ENCODE assay signal across 10 cellular contexts in the genomic region with DNA sequence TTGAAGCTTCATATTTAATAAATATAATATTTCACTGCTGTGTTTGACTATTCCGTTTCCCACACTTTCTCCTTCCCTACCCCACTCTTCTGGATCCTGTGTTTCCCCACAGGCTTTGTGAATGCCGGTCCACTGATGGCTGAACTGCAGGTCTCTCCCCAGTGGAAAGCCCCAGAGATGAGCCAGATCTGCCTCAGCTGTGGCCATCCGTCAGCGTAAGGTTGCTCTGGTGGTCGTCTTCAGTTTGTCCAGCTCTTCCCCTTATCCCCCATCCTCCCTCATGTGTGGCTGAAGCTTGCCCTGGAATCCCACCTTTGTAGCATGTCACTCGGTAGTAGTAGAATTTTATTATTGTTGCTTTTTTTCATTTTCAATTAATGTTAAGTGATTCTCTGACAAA. TPM values are rescaled to one million over a fixed set of nuclear protein-coding genes. Genes with fewer than 3 reads are reported as not detected.
DNase-seq lines count a peak whose midpoint lies in the region; ATAC-seq, FAIRE-seq and TF ChIP-seq lines count a peak whose summit lies in the region.
"Had no signal": no experiment of that assay in that cellular context is flagged by ENCODE, and none has a peak within 500 bp of the region (broad histone marks: within the 10 kb centered on the region; RNA-seq: fewer than 3 reads in every experiment).

No MANE protein-coding gene starts in this region.

- H3K9ac ChIP-seq in K562 (ENCODE audit: insufficient read depth in 1 of 2, low read depth in 2 of 2, low read length in 2 of 2) = peak overlapping the region; percentile 83 to 89

- no peaks in the 10 kb centered on the region for H4K20me1 ChIP-seq in K562 (replicated peaks; ENCODE audit: control insufficient read depth, insufficient read depth, low read length)

- 16% methylated on average over 6 of the region's 6 CpGs for WGBS in K562 (ENCODE audit: insufficient coverage, low coverage, missing lambda C conversion rate)

- H3K4me1 ChIP-seq in A673 (ENCODE audit: insufficient read depth, low read length, poor library complexity, severe bottlenecking) (peaks cover 83% of the 10 kb centered on the region), HEK293 (ENCODE audit: control insufficient read depth, insufficient read depth, low read length) (peaks cover 14% of the 10 kb centered on the region; the same call in 1 of the 2 replicates), K562 (replicated peaks in 1 of 2; ENCODE audit: control insufficient read depth in 2 of 2, insufficient read depth in 2 of 2, low read length in 2 of 2) (peaks cover 37 to 70% of the 10 kb centered on the region in 2 experiments)

- CTCF ChIA-PET in A673 (lab: Charles Lee) = interaction anchor here (0.6 kb wide), 1 partner anchor 155 kb away, joined by 3 read pairs; no protein-coding TSS in a partner anchor
- CTCF ChIA-PET in HEK293 (lab: Yijun Ruan, JAX) = interaction anchor here (0.9 to 1.1 kb wide), 2 partner anchors 13 to 17 kb away, joined by 3 to 4 read pairs; no protein-coding TSS in a partner anchor
- CTCF ChIA-PET in K562 (lab: Yijun Ruan, JAX; ENCODE audit: low intra/inter-chr PET ratio) = interaction anchor here (0.7 to 1.8 kb wide), 2 partner anchors 20 to 229 kb away, joined by 3 to 6 read pairs; no protein-coding TSS in a partner anchor

- intact Hi-C loops in A673 (cut with micrococcal nuclease; ENCODE audit: unreplicated experiment) (no loop called here), K562 (cut with micrococcal nuclease) (loop anchor here (2.0 kb wide), 1 partner anchor 16 kb away; no protein-coding TSS in a partner anchor)

- H3K27ac ChIP-seq in A673 (ENCODE audit: low read depth, low read length, poor library complexity, severe bottlenecking) (peak overlapping the region; percentile 93), HEK293 (ENCODE audit: extremely low read depth, low read depth, low read length) (peak overlapping the region; percentile 57; the same call in 1 of the 2 replicates), K562 (ENCODE audit: extremely low read depth, low read depth, low read length) (peak overlapping the region; percentile 95)

- peak; percentile 14 for ATAC-seq in K562
- ATAC-seq in HG02588 (IDR thresholded peaks at IDR 0.05; ENCODE audit: unreplicated experiment) = no peak

- no peaks in the 10 kb centered on the region for H3K9me3 ChIP-seq in A673 (ENCODE audit: low read depth, low read length, poor library complexity, severe bottlenecking)
- no peaks in the 10 kb centered on the region for H3K9me3 ChIP-seq in HEK293 (ENCODE audit: control insufficient read depth, insufficient read depth, low read depth, low read length)
- H3K9me3 ChIP-seq in K562 (replicated peaks; ENCODE audit: control insufficient read depth, insufficient read depth, low read depth, low read length) = no peaks in the 10 kb centered on the region

- peaks cover 9% of the 10 kb centered on the region for H3K36me3 Mint-ChIP-seq in nephron (ENCODE audit: low read depth)

- TF ChIP-seq EP300 in K562 (IDR thresholded peaks at IDR 0.05; ENCODE audit: low read length) = no peak

- DNase-seq in A673 (ENCODE audit: low spot score) = no peak
- no peak for DNase-seq in K562 (ENCODE audit: extremely low read depth in 1 of 4, low spot score in 3 of 4)
- DNase-seq in NOMO-1 (lab: John Stamatoyannopoulos, UW; ENCODE audit: unreplicated experiment in 2 of 2) = no peak
- no peak for DNase-seq in NCI-H226
- no peak for DNase-seq in LoVo (ENCODE audit: low spot score)
- DNase-seq: NCI-H526 had no signal

- no peaks in the 10 kb centered on the region for H3K27me3 ChIP-seq in A673 (replicated peaks; ENCODE audit: insufficient read depth, low read depth, low read length, poor library complexity)
- no peaks in the 10 kb centered on the region for H3K27me3 ChIP-seq in K562 (ENCODE audit: control insufficient read depth in 2 of 2, insufficient read depth in 2 of 2, low read length in 2 of 2)

- H3K27me3 Mint-ChIP-seq in nephron (ENCODE audit: low read depth) = no peaks in the 10 kb centered on the region
- H3K27me3 Mint-ChIP-seq: type B pancreatic cell had no signal

- no peak for TF ChIP-seq POLR2A in K562 (conservative IDR thresholded peaks at IDR 0.05)

- peak overlapping the region; percentile 93 for H3K4me2 ChIP-seq in K562 (ENCODE audit: insufficient read depth, low read length)

- peak overlapping the region in 1 of 3 experiments; percentile 15 for H3K4me3 Mint-ChIP-seq in nephron
- H3K4me3 Mint-ChIP-seq: type B pancreatic cell had no signal

- peaks cover 37% of the 10 kb centered on the region for H3K4me1 Mint-ChIP-seq in nephron

- H3K27ac Mint-ChIP-seq in nephron = peak overlapping the region; percentile 41 to 65 (median 47)

- H3K36me3 ChIP-seq in A673 (ENCODE audit: insufficient read depth, low read length, poor library complexity, severe bottlenecking) = no peaks in the 10 kb centered on the region
- H3K36me3 ChIP-seq in HEK293 (ENCODE audit: control insufficient read depth in 2 of 2, insufficient read depth in 1 of 2, low read length in 2 of 2) = peaks cover 0 to 6% of the 10 kb centered on the region in 2 experiments; a peak in 1 of 3 replicates
- H3K36me3 ChIP-seq in K562 (ENCODE audit: control insufficient read depth, insufficient read depth, low read length) = peaks cover 36% of the 10 kb centered on the region

- TF ChIP-seq RAD21 in K562 (CRISPR knock-in tag; conservative IDR thresholded peaks at IDR 0.05 in 1 of 2, IDR thresholded peaks at IDR 0.05 in 1 of 2) = no peak

- POLR2A ChIA-PET in A673 (lab: Charles Lee; ENCODE audit: low non-redundant PET) (no interaction called here), HEK293 (lab: Yijun Ruan, JAX) (interaction anchor here (5.2 kb wide), 1 partner anchor 11 kb away, joined by 22 read pairs; a partner anchor contains a TSS), K562 (lab: Yijun Ruan, JAX) (interaction anchor here (0.7 to 7.7 kb wide), 7 partner anchors 9 to 241 kb away, joined by 3 to 61 read pairs (median 4); a partner anchor contains a TSS)

- no peak for FAIRE-seq in K562 (lab: Jason Lieb, UNC)

- no peak for TF ChIP-seq CTCF in A673 (conservative IDR thresholded peaks at IDR 0.05; ENCODE audit: low read depth, low read length)
- TF ChIP-seq CTCF in HEK293 (tag by site-specific recombination; IDR thresholded peaks at IDR 0.05) = no peak
- TF ChIP-seq CTCF in K562 (IDR thresholded peaks at IDR 0.05 in 2 of 3, conservative IDR thresholded peaks at IDR 0.05 in 1 of 3; ENCODE audit: insufficient read depth in 2 of 3, low read depth in 1 of 3, low read length in 3 of 3) = no peak
- no peak for TF ChIP-seq CTCF in nephron (IDR thresholded peaks at IDR 0.05; ENCODE audit: unreplicated experiment in 3 of 3)

- H3K4me3 ChIP-seq in A673 (ENCODE audit: low read depth, low read length, poor library complexity, severe bottlenecking) = no peak overlapping the region
- H3K4me3 ChIP-seq in HEK293 (ENCODE audit: low read depth, low read length) = no peak overlapping the region
- peak overlapping the region; percentile 29 for H3K4me3 ChIP-seq in K562

- H3K9me1 ChIP-seq in K562 (ENCODE audit: control insufficient read depth, insufficient read depth, low read length) = no peaks in the 10 kb centered on the region

- no peak overlapping the region for H2AFZ ChIP-seq in K562 (ENCODE audit: low read depth, low read length)

- H3K9me3 Mint-ChIP-seq in nephron = no peaks in the 10 kb centered on the region
- H3K9me3 Mint-ChIP-seq: type B pancreatic cell had no signal

- H3K79me2 ChIP-seq in K562 (ENCODE audit: control insufficient read depth, insufficient read depth, low read length) = peaks cover 98% of the 10 kb centered on the region

- no TSS peak for BruUV-seq in A673 (replicated peaks; lab: Mats Ljungman, UMichigan)
- no TSS peak for BruUV-seq in K562 (replicated peaks; lab: Mats Ljungman, UMichigan)

- in situ Hi-C loops in K562 (cut with MboI) = no loop called here

TF ChIP-seq in HEK293, 187 proteins besides CTCF, POLR2A, EP300 and RAD21:
- TF ChIP-seq ZNF341 (tag by site-specific recombination; IDR thresholded peaks at IDR 0.05; ENCODE audit: low read depth) (peak; percentile 68), KLF1 (tag by site-specific recombination; IDR thresholded peaks at IDR 0.05) (no peak)

TF ChIP-seq in K562, 482 proteins besides CTCF, POLR2A, EP300 and RAD21 (continues in another document):
- TF ChIP-seq, protein P1, sequence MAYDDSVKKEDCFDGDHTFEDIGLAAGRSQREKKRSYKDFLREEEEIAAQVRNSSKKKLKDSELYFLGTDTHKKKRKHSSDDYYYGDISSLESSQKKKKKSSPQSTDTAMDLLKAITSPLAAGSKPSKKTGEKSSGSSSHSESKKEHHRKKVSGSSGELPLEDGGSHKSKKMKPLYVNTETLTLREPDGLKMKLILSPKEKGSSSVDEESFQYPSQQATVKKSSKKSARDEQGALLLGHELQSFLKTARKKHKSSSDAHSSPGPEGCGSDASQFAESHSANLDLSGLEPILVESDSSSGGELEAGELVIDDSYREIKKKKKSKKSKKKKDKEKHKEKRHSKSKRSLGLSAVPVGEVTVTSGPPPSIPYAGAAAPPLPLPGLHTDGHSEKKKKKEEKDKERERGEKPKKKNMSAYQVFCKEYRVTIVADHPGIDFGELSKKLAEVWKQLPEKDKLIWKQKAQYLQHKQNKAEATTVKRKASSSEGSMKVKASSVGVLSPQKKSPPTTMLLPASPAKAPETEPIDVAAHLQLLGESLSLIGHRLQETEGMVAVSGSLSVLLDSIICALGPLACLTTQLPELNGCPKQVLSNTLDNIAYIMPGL (CRISPR knock-in tag; IDR thresholded peaks at IDR 0.05) = 0 out of 2 replicates have a peak, but pooled peaks have one; percentile 14
- no peak for TF ChIP-seq TBL1XR1 (IDR thresholded peaks at IDR 0.05; ENCODE audit: low read length in 2 of 2)
- TF ChIP-seq ZEB2 (IDR thresholded peaks at IDR 0.05) = no peak
- TF ChIP-seq BRD4 (IDR thresholded peaks at IDR 0.05) = no peak

RNA-seq across cellular contexts. Expression of a gene that starts 11.4 kb away (rescaled TPM):
- 52.0 and 58.5 TPM in 2 replicates for total RNA-seq in A673 (2021)
- 77.4 and 118 TPM in 2 replicates for total RNA-seq in K562 (2011; cell fraction: chromatin; rRNA removed; ENCODE audit: low replicate concordance)
- 37.0 and 50.1 TPM in 2 replicates for total RNA-seq in K562 (2011; cell fraction: nucleolus; rRNA removed)
- 81.5 and 109 TPM in 2 replicates for total RNA-seq in K562 (2011; cell fraction: nucleoplasm; rRNA removed)
- 80.1 and 98.2 TPM in 2 replicates for total RNA-seq in K562 (2014; rRNA removed)
- 94.1 and 101 TPM in 2 replicates for total RNA-seq in K562 (2014; rRNA removed; fragmentation: Illumina TruSeq; extraction: Trizol)
- total RNA-seq in K562 (2015; rRNA removed; fragmentation: Illumina TruSeq; extraction: Trizol) = 89.1 and 92.4 TPM in 2 replicates
- 109 and 117 TPM in 2 replicates for total RNA-seq in K562 (2021)
- polyA plus RNA-seq in K562 (2011; rRNA removed) = 114 and 124 TPM in 2 replicates
- 98.8 and 132 TPM in 2 replicates for polyA plus RNA-seq in K562 (2011; cell fraction: cytosol; rRNA removed)
- polyA plus RNA-seq in K562 (2011; cell fraction: nucleus; rRNA removed) = 81.2 and 89.1 TPM in 2 replicates
- 100 and 128 TPM in 2 replicates for polyA plus RNA-seq in K562 (2012)
- polyA plus RNA-seq in K562 (2014; fragmentation: Illumina TruSeq; extraction: Trizol) = 173 and 212 TPM in 2 replicates
- polyA plus RNA-seq in K562 (2014; fragmentation: Nextera tagmentation; extraction: Ambion mirVana) = 10 to 100 TPM; 38.7 to 47.3 TPM
- 89.4 and 94.7 TPM in 2 replicates for polyA plus RNA-seq in K562 (2014; rRNA removed)
- 129 and 160 TPM in 2 replicates for polyA minus RNA-seq in K562 (2011; rRNA and poly(A)+ RNA removed)
- 71.4 and 74.3 TPM in 2 replicates for polyA minus RNA-seq in K562 (2011; cell fraction: cytosol; rRNA and poly(A)+ RNA removed)
- polyA minus RNA-seq in K562 (2011; cell fraction: nucleus; rRNA and poly(A)+ RNA removed) = 28.4 and 48.0 TPM in 2 replicates
